9 cellular contexts compared by ENCODE assay signal in the genomic region with DNA sequence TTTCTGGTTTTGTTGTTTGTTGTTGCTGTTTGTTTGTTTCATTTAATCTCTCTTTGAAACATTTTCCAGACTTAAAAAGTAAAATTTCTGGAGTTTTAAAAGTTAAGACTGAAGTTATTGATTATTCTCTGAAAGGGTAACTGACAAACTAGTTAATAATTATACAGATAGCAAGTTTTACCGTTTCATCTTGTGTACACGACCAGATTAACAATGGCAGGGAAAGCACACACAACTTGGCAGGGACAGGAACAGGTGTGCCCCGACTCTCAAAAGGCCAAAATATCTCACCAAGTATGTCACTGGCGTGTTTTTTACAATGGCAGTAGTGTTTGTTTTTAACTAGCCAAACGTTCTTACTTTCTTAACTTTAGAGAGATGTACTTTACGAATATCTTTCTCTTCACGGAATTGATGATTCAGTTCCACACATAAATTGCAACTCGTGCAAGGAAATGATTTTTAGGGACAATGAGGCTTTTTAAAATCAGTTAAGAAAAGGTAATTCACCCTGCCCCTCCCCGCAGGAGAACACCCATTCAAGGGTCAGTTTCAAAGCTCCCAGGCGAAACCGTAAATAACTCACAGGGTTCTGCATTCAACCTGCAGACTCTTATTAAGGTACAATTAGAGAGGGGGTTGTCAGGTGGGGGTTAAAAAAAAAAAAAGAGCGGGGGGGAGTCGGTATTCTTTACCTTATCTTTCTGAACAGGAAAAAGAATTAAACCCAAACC. TPM values are rescaled to one million over a fixed set of nuclear protein-coding genes. Genes with fewer than 3 reads are reported as not detected.
DNase-seq lines count a peak whose midpoint lies in the region; ATAC-seq, FAIRE-seq and TF ChIP-seq lines count a peak whose summit lies in the region.
"Had no signal": no experiment of that assay in that cellular context is flagged by ENCODE, and none has a peak within 500 bp of the region (broad histone marks: within the 10 kb centered on the region; RNA-seq: fewer than 3 reads in every experiment).

No MANE protein-coding gene starts in this region.

- no peaks in the 10 kb centered on the region for H3K27me3 ChIP-seq in HUES48 (ENCODE audit: control insufficient read depth, insufficient read depth, low read length)
- H3K27me3 ChIP-seq in astrocyte (ENCODE audit: insufficient read depth, low read length): no peaks in the 10 kb centered on the region

- peak overlapping the region; percentile 99 for H3K4me3 Mint-ChIP-seq in astrocyte (ENCODE audit: unreplicated experiment)

- peaks cover 44% of the 10 kb centered on the region for H3K4me1 Mint-ChIP-seq in astrocyte (ENCODE audit: low read depth, unreplicated experiment)

- peak overlapping the region; percentile 80 for H3K4me3 ChIP-seq in HUES48 (ENCODE audit: low read depth, low read length)
- H3K4me3 ChIP-seq in astrocyte (ENCODE audit: insufficient read depth, low read depth, low read length): peak overlapping the region; percentile 68

- H2AFZ ChIP-seq in astrocyte (ENCODE audit: low read depth, low read length): no peak overlapping the region

- H3K9me3 Mint-ChIP-seq in astrocyte (ENCODE audit: unreplicated experiment): no peaks in the 10 kb centered on the region

- no peak for FAIRE-seq in astrocyte (lab: Jason Lieb, UNC)
- FAIRE-seq: endometrium, TTC549 had no signal

- H3K9me3 ChIP-seq in HUES48 (ENCODE audit: control insufficient read depth, insufficient read depth, low read length) (no peaks in the 10 kb centered on the region), astrocyte (ENCODE audit: insufficient read depth, low read depth, low read length) (no peaks in the 10 kb centered on the region)

- no peak for TF ChIP-seq CTCF in astrocyte (IDR thresholded peaks at IDR 0.05; ENCODE audit: insufficient read depth, low read depth, low read length)

- H3K36me3 ChIP-seq in HUES48 (ENCODE audit: control insufficient read depth, insufficient read depth, low read length): no peaks in the 10 kb centered on the region
- no peaks in the 10 kb centered on the region for H3K36me3 ChIP-seq in astrocyte (ENCODE audit: insufficient read depth, low read length)

- peak overlapping the region; percentile 85 for H3K4me2 ChIP-seq in astrocyte (ENCODE audit: low read length)

- no peak for DNase-seq in astrocyte (ENCODE audit: low read depth)
- DNase-seq in left colon: peak in 1 of 2 donors; percentile 68
- no peak for DNase-seq in substantia nigra (lab: John Stamatoyannopoulos, UW)
- no peak for DNase-seq in NCI-H2107 (lab: John Stamatoyannopoulos, UW)
- DNase-seq in stimulated activated CD8-positive, alpha-beta memory T cell treated with anti-CD3 and anti-CD28 coated beads, Interleukin-4, amount 100 ng/mL, for 48 hours: no peak

- H3K27ac ChIP-seq in HUES48 (ENCODE audit: low read depth, low read length) (peak overlapping the region; percentile 92), astrocyte (ENCODE audit: low read depth, low read length) (no peak overlapping the region), substantia nigra (ENCODE audit: low read depth, low read length, poor library complexity, severe bottlenecking) (peak overlapping the region; percentile 86)

- H3K27ac Mint-ChIP-seq in astrocyte (ENCODE audit: unreplicated experiment): peak overlapping the region; percentile 73

- H3K9ac ChIP-seq in HUES48 (ENCODE audit: low read depth, low read length) (0 out of 2 replicates have a peak overlapping the region, but pooled peaks have one; percentile 16), astrocyte (ENCODE audit: low read length) (peak overlapping the region; percentile 86)

- ATAC-seq in left colon: peak; percentile 14
- ATAC-seq in GM21515 (IDR thresholded peaks at IDR 0.05; ENCODE audit: unreplicated experiment): no peak

- H3K4me1 ChIP-seq in HUES48 (ENCODE audit: control insufficient read depth, insufficient read depth, low read length) (peaks cover 48% of the 10 kb centered on the region), astrocyte (ENCODE audit: insufficient read depth, low read length) (peaks cover 66% of the 10 kb centered on the region)

- H4K20me1 ChIP-seq in astrocyte (ENCODE audit: insufficient read depth, low read length): peaks cover 58% of the 10 kb centered on the region

- peaks cover 71% of the 10 kb centered on the region for H3K79me2 ChIP-seq in astrocyte (ENCODE audit: insufficient read depth, low read length)

- H3K36me3 Mint-ChIP-seq in astrocyte (ENCODE audit: low read depth, unreplicated experiment): no peaks in the 10 kb centered on the region

- intact Hi-C loops in left colon (cut with DNase I, micrococcal nuclease): no loop called here

- no peaks in the 10 kb centered on the region for H3K27me3 Mint-ChIP-seq in astrocyte (ENCODE audit: low read depth, unreplicated experiment)

RNA-seq across cellular contexts. Expression of a gene that starts 3.5 kb away (rescaled TPM):
- total RNA-seq in astrocyte (101 and 109 TPM in 2 replicates), left colon (100 to 1,000 TPM; 107 to 142 TPM)
